Comparison of ENCODE assay signal across 1 cellular context in the genomic region with DNA sequence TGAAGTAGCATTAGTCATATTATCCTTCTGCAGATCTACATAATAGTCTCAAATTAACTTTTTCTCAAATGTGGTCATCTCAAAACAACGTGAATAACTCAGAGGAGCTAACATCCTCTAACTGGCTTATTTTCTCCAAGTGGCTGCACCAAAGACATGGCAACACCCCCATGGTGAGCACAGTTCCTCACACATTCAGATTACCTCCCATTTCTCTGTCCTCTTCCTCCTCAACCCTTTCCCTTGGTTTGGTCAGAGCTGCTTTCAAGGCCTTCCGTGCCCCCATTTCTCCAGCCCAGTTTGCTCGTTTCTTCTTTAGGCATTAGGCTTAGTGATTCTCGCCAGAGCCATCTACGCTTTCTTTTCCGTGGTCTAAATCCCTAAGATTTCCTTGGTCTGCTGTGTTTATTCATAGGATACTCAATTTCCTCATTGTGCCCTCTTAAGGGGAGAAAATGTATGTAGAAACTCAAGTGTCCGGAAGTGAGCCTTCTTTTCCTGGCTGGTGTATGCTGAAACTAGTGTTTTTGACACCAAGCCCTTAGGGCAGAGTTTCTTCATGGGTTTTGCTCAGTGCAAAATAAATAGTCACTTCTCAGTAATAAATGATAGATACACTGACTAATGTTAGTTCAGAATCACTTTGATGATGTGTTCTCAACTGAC.
TF ChIP-seq lines count a peak whose summit lies in the region.

No MANE protein-coding gene starts in this region.

TF ChIP-seq in IMR-90, 13 proteins besides CTCF, POLR2A, EP300 and RAD21 (continued from another document):
- TF ChIP-seq NFE2L2 (IDR thresholded peaks at IDR 0.05; ENCODE audit: low read depth, low read length): no peak
- TF ChIP-seq RFX5 (IDR thresholded peaks at IDR 0.05; ENCODE audit: low read depth, low read length): no peak
- no peak for TF ChIP-seq MXI1 (IDR thresholded peaks at IDR 0.05; ENCODE audit: borderline replicate concordance, low read depth, low read length)
- TF ChIP-seq CEBPB (IDR thresholded peaks at IDR 0.05; ENCODE audit: low read depth, low read length): no peak
- no peak for TF ChIP-seq CHD1 (IDR thresholded peaks at IDR 0.05; ENCODE audit: low read depth, low read length)
- TF ChIP-seq FOS (IDR thresholded peaks at IDR 0.05; ENCODE audit: low read depth, low read length): no peak
- TF ChIP-seq BHLHE40 (IDR thresholded peaks at IDR 0.05; ENCODE audit: low read depth, low read length): no peak
- TF ChIP-seq, protein P1, sequence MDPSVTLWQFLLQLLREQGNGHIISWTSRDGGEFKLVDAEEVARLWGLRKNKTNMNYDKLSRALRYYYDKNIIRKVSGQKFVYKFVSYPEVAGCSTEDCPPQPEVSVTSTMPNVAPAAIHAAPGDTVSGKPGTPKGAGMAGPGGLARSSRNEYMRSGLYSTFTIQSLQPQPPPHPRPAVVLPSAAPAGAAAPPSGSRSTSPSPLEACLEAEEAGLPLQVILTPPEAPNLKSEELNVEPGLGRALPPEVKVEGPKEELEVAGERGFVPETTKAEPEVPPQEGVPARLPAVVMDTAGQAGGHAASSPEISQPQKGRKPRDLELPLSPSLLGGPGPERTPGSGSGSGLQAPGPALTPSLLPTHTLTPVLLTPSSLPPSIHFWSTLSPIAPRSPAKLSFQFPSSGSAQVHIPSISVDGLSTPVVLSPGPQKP (IDR thresholded peaks at IDR 0.05; ENCODE audit: borderline replicate concordance, low read depth, low read length): no peak
- TF ChIP-seq SMC3 (IDR thresholded peaks at IDR 0.05; ENCODE audit: low read depth, low read length): no peak
- TF ChIP-seq MAZ (IDR thresholded peaks at IDR 0.05; ENCODE audit: borderline replicate concordance, low read depth, low read length): no peak
- TF ChIP-seq MAFK (IDR thresholded peaks at IDR 0.05; ENCODE audit: low read depth, low read length): no peak
